In the genomic region with DNA sequence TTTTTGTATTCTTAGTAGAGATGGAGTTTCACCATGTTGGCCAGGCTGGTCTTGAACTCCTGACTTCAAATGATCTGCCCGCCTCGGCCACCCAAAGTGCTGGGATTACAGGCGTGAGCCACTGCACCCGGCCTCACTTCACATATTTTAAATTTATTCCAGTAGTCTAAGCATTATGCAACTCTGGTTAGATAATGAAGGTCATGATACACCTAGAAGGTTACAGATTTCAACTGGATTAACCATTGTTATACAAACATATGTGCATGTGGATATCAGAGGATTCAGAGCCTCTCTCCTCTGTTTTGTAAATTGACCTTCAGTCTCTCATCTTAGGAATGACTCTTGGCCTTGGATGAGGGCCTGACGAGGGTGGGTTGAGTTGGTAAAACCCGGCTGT, we compare ENCODE assay signal across 9 cellular contexts.
"Had no signal": no experiment of that assay in that cellular context is flagged by ENCODE, and none has a peak within 500 bp of the region (broad histone marks: within the 10 kb centered on the region; RNA-seq: fewer than 3 reads in every experiment).

No MANE protein-coding gene starts in this region.

- FAIRE-seq: H54 had no signal

- H3K9ac ChIP-seq: GM23248 had no signal

- H3K9me3 Mint-ChIP-seq: H9 had no signal

- H2AFZ ChIP-seq: GM23248 had no signal

- H3K9me3 ChIP-seq: HAP-1 had no signal

- H3K27ac Mint-ChIP-seq: HFFc6 had no signal

- H3K4me3 Mint-ChIP-seq: H9, HFFc6 had no signal

- H3K36me3 ChIP-seq: HAP-1 had no signal

- DNase-seq: GM23248, GOT3, H7, H9, HCEC 1CT, HFFc6 had no signal

- H3K27ac ChIP-seq: GM23248 had no signal

- H3K4me1 ChIP-seq: HAP-1 had no signal

- ATAC-seq: HCT116 had no signal

- H3K4me3 ChIP-seq: GM23248, HAP-1 had no signal
